Comparison of ENCODE assay signal across 8 cellular contexts in the genomic region with DNA sequence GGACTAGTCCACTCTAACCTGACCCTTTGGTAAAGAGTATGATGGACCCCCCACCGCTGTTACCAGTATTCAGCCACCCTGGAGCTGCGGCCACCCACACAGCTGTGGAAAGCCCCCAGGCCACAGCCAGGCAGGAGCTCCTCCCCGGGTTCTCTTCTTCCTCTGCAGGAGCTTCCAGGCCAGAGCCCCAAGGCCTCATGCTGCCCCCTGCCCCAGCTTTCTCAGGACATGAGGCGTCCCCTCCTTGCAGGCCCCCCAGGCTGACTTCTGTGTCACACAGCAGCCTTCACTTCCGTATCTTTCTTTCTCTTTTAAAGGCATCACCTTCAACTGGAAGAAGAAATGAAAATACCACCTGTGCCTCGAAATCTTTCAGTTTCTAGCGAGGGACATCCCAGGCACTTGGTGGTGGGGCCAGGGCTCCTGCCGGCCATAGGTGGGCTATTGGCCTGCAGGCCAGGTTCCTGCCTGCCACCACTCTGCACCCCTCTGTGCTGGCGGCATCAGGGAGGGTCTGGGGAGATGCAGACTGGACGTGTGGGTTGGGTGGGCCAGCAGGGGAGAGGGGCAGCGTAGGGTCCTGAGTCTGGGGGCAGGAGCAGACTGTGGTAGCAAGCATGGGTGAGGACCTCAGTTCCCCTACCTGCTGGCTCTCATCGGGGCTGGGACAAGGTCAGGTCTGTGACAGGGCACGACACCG. TPM values are rescaled to one million over a fixed set of nuclear protein-coding genes. Genes with fewer than 3 reads are reported as not detected.
A peak's percentile ranks its signal among the peaks of the same experiment; 100 is the strongest.
DNase-seq lines count a peak whose midpoint lies in the region; ATAC-seq, FAIRE-seq and TF ChIP-seq lines count a peak whose summit lies in the region.

No MANE protein-coding gene starts in this region.

- no peaks in the 10 kb centered on the region for H3K27me3 Mint-ChIP-seq in activated CD8-positive, alpha-beta T cell treated with anti-CD3 and anti-CD28 coated beads, Interleukin-2, amount 10 ng/mL, durations not matched to agents 7 days and 5 days (ENCODE audit: low read depth)

- TF ChIP-seq CTCF in WERI-Rb-1 (IDR thresholded peaks at IDR 0.05; ENCODE audit: low read depth, low read length), result no peak

- peak overlapping the region; percentile 95 for H3K4me3 Mint-ChIP-seq in activated CD8-positive, alpha-beta T cell treated with anti-CD3 and anti-CD28 coated beads, Interleukin-2, amount 10 ng/mL, durations not matched to agents 7 days and 5 days

- H3K27ac ChIP-seq in skeletal muscle tissue (ENCODE audit: low read depth, low read length) (peak overlapping the region; percentile 76), WERI-Rb-1 (no peak overlapping the region)

- CTCF ChIA-PET in activated CD8-positive, alpha-beta T cell treated with anti-CD3 and anti-CD28 coated beads, Interleukin-2, amount 10 ng/mL, durations not matched to agents 7 days and 5 days (lab: Charles Lee), result interaction anchor here (0.7 to 15.0 kb wide), 9 partner anchors 10 to 378 kb away, joined by 3 to 211 read pairs (median 15); a partner anchor contains a TSS

- peak overlapping the region; percentile 97 for H3K27ac Mint-ChIP-seq in activated CD8-positive, alpha-beta T cell treated with anti-CD3 and anti-CD28 coated beads, Interleukin-2, amount 10 ng/mL, durations not matched to agents 7 days and 5 days

- H3K4me3 ChIP-seq in skeletal muscle tissue (ENCODE audit: low read length in 3 of 3), result peak overlapping the region; percentile 65 to 82 (median 65)
- no peak overlapping the region for H3K4me3 ChIP-seq in WERI-Rb-1 (ENCODE audit: low read depth, low read length)

- H3K36me3 Mint-ChIP-seq in activated CD8-positive, alpha-beta T cell treated with anti-CD3 and anti-CD28 coated beads, Interleukin-2, amount 10 ng/mL, durations not matched to agents 7 days and 5 days (ENCODE audit: low read depth), result peaks cover 72% of the 10 kb centered on the region

- H3K9me3 ChIP-seq in skeletal muscle tissue (ENCODE audit: control insufficient read depth in 3 of 3, low read length in 3 of 3) (no peaks in the 10 kb centered on the region), WERI-Rb-1 (ENCODE audit: severe bottlenecking) (no peaks in the 10 kb centered on the region)

- H3K27me3 ChIP-seq in skeletal muscle tissue (ENCODE audit: control insufficient read depth in 3 of 3, insufficient read depth in 3 of 3, low read length in 3 of 3) (no peaks in the 10 kb centered on the region), WERI-Rb-1 (ENCODE audit: insufficient read depth, low read depth, severe bottlenecking) (no peaks in the 10 kb centered on the region)

- peak overlapping the region; percentile 82 to 96 (median 82) for H3K9ac ChIP-seq in skeletal muscle tissue (ENCODE audit: low read depth in 1 of 3, low read length in 3 of 3)

- ATAC-seq in GM18868 (IDR thresholded peaks at IDR 0.05; ENCODE audit: unreplicated experiment) (peak; percentile 43), HG02588 (IDR thresholded peaks at IDR 0.05; ENCODE audit: unreplicated experiment) (peak; percentile 44)
- no peak for ATAC-seq in activated CD8-positive, alpha-beta T cell treated with anti-CD3 and anti-CD28 coated beads, Interleukin-2, amount 10 ng/mL, durations not matched to agents 7 days and 5 days

- no peak for FAIRE-seq in H54 (lab: Jason Lieb, UNC)

- peaks cover 100% of the 10 kb centered on the region in 3 donors for H3K4me1 ChIP-seq in skeletal muscle tissue (ENCODE audit: control insufficient read depth in 3 of 3, insufficient read depth in 3 of 3, low read length in 3 of 3)

- no peak for DNase-seq in activated CD8-positive, alpha-beta T cell treated with anti-CD3 and anti-CD28 coated beads, Interleukin-2, amount 10 ng/mL, durations not matched to agents 7 days and 5 days
- no peak for DNase-seq in putamen (ENCODE audit: low spot score)
- no peak for DNase-seq in WERI-Rb-1
- DNase-seq in H54 (ENCODE audit: insufficient read length, low spot score), result no peak
- DNase-seq in NCI-H1417 (lab: John Stamatoyannopoulos, UW), result no peak

- peaks cover 0 to 9% (median 7%) of the 10 kb centered on the region in 3 donors for H3K36me3 ChIP-seq in skeletal muscle tissue (ENCODE audit: control insufficient read depth in 3 of 3, insufficient read depth in 3 of 3, low read length in 3 of 3)
- H3K36me3 ChIP-seq in WERI-Rb-1, result no peaks in the 10 kb centered on the region; the same call in 1 of the 2 replicates

- TF ChIP-seq POLR2A in H54 (IDR thresholded peaks at IDR 0.05; ENCODE audit: low read depth, low read length), result no peak

- POLR2A ChIA-PET in activated CD8-positive, alpha-beta T cell treated with anti-CD3 and anti-CD28 coated beads, Interleukin-2, amount 10 ng/mL, durations not matched to agents 7 days and 5 days (lab: Charles Lee), result interaction anchor here (0.6 to 5.0 kb wide), 9 partner anchors 13 to 501 kb away, joined by 3 to 90 read pairs (median 15); a partner anchor contains a TSS

- H3K4me1 Mint-ChIP-seq in activated CD8-positive, alpha-beta T cell treated with anti-CD3 and anti-CD28 coated beads, Interleukin-2, amount 10 ng/mL, durations not matched to agents 7 days and 5 days (ENCODE audit: low read depth), result peaks cover 98% of the 10 kb centered on the region

- H3K9me3 Mint-ChIP-seq in activated CD8-positive, alpha-beta T cell treated with anti-CD3 and anti-CD28 coated beads, Interleukin-2, amount 10 ng/mL, durations not matched to agents 7 days and 5 days (ENCODE audit: insufficient read depth), result no peaks in the 10 kb centered on the region

RNA-seq across cellular contexts. Expression of a gene that starts 19.9 kb away (rescaled TPM):
- 100 to 1,000 TPM; 214 to 215 TPM for total RNA-seq in activated CD8-positive, alpha-beta T cell treated with anti-CD3 and anti-CD28 coated beads, Interleukin-2, amount 10 ng/mL, durations not matched to agents 7 days and 5 days
- 20.4 TPM for total RNA-seq in skeletal muscle tissue

Comparison
In these comparisons a context has a peak if more than half of its experiments do, and no peak if none do; other contexts are left out.
1. RNA of a gene that starts 19.9 kb away (total RNA-seq): 214 to 215 TPM in activated CD8-positive, alpha-beta T cell treated with anti-CD3 and anti-CD28 coated beads, Interleukin-2, amount 10 ng/mL, durations not matched to agents 7 days and 5 days; 20.4 TPM in skeletal muscle tissue (single experiment); every median in the first group is over 10 times any median in the second.